In the genomic region with DNA sequence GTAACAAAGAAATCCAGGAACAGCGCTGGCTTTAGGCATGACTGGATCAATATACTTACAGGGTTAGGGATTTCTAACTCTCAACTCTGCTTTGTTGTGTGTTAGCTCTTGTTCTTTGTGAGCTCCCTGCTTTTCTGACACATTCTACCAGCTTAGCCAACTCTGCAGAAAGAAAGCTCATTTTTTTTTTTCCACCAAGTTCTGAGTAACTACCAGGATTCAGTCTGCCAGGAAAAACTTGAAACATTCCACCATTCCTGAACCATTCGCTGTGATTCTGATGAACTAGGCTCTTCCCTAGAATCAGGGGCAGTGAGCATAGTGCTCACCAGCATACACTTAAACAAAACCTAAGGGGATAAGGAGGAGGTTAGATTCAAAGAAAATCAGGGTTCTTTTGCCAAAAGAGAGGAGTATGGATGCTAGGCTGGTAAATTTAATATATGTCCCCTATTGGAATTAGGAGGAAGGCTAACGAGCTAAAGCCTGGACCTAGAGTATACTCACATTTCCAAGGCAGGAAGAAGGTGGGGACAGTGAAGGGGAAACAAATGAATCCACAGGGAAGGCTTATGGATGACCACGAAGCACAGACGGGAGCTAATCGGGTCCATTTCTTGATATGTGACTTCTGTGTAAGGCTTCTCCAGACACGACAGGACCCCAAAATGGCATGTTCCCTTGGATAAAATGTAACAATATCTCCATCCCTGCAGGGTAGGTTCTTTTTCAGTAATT, we compare ENCODE assay signal across 24 cellular contexts.
DNase-seq lines count a peak whose midpoint lies in the region; ATAC-seq and TF ChIP-seq lines count a peak whose summit lies in the region.
"Had no signal": no experiment of that assay in that cellular context is flagged by ENCODE, and none has a peak within 500 bp of the region (broad histone marks: within the 10 kb centered on the region; RNA-seq: fewer than 3 reads in every experiment).

No MANE protein-coding gene starts in this region.

- H3K4me1 ChIP-seq in adipocyte (ENCODE audit: control insufficient read depth, insufficient read depth, low read length) = peaks cover 38% of the 10 kb centered on the region
- H3K4me1 ChIP-seq: right atrium auricular region had no signal

- H3K4me3 ChIP-seq in AG10803 (ENCODE audit: low read length) (no peak overlapping the region), adipocyte (ENCODE audit: low read length) (peak overlapping the region; percentile 44), fibroblast of pulmonary artery (replicated peaks; ENCODE audit: low read depth, low read length) (no peak overlapping the region)
- H3K4me3 ChIP-seq: GM12878, mucosa of descending colon, PC-9, right atrium auricular region, vagina had no signal

- ATAC-seq in omental fat pad (ENCODE audit: low FRiP score) (peak; percentile 82), GM21423 (IDR thresholded peaks at IDR 0.05; ENCODE audit: unreplicated experiment) (no peak), GM21576 (IDR thresholded peaks at IDR 0.05; ENCODE audit: unreplicated experiment) (no peak), GM18909 (IDR thresholded peaks at IDR 0.05; ENCODE audit: poor library complexity, unreplicated experiment) (no peak)
- ATAC-seq: GM12878, left lobe of liver, mucosa of descending colon, T-cell had no signal

- H3K27me3 ChIP-seq in adipocyte (replicated peaks; ENCODE audit: control insufficient read depth, insufficient read depth, low read length) = no peaks in the 10 kb centered on the region
- H3K27me3 ChIP-seq: neutrophil, right atrium auricular region, vagina had no signal

- no peak for TF ChIP-seq CTCF in AG10803 (conservative IDR thresholded peaks at IDR 0.05; ENCODE audit: low read length)
- no peak for TF ChIP-seq CTCF in fibroblast of pulmonary artery (IDR thresholded peaks at IDR 0.05; ENCODE audit: low read length, missing control alignments)
- TF ChIP-seq CTCF in omental fat pad (IDR thresholded peaks at IDR 0.05) = no peak

- no peaks in the 10 kb centered on the region for H3K36me3 ChIP-seq in adipocyte (ENCODE audit: control insufficient read depth, insufficient read depth, low read length, severe bottlenecking)
- H3K36me3 ChIP-seq: neutrophil, right atrium auricular region, vagina had no signal

- no peaks in the 10 kb centered on the region for H3K9me3 ChIP-seq in adipocyte (ENCODE audit: control insufficient read depth, low read length)
- H3K9me3 ChIP-seq: mucosa of descending colon, neutrophil, right atrium auricular region, vagina had no signal

- peak overlapping the region; percentile 51 for H3K9ac ChIP-seq in adipocyte (ENCODE audit: low read length)
- H3K9ac ChIP-seq: KMS-11 had no signal

- DNase-seq in AG10803 (ENCODE audit: low read depth) (peak; percentile 69), adipocyte (ENCODE audit: low read depth) (no peak), fibroblast of pulmonary artery (ENCODE audit: low read depth) (peak; percentile 6), omental fat pad (ENCODE audit: low spot score) (no peak), nucleus accumbens (lab: John Stamatoyannopoulos, UW) (no peak)
- DNase-seq: activated CD4-positive, alpha-beta T cell treated with anti-CD3 and anti-CD28 coated beads, Interleukin-2, amount 10 ng/mL, durations not matched to agents 24 days and 14 days; central memory CD4-positive, alpha-beta T cell; DMS 273 treated with DMSO at 0.1 percent for 48 hours; erythroblast; mucosa of descending colon; NCI-H1930; NCI-H345; PC-9; stimulated activated CD8-positive, alpha-beta memory T cell treated with anti-CD3 and anti-CD28 coated beads, Interleukin-4, amount 100 ng/mL, for 48 hours; T-cell had no signal

Comparison
In these comparisons a context has a peak if more than half of its experiments do, and no peak if none do; other contexts are left out.
1. DNase-seq: peak in AG10803 (single experiment) and fibroblast of pulmonary artery (single experiment); none in adipocyte (single experiment), omental fat pad (single experiment) and nucleus accumbens (0 of 56).